Comparison of ENCODE assay signal across 13 cellular contexts in the genomic region with DNA sequence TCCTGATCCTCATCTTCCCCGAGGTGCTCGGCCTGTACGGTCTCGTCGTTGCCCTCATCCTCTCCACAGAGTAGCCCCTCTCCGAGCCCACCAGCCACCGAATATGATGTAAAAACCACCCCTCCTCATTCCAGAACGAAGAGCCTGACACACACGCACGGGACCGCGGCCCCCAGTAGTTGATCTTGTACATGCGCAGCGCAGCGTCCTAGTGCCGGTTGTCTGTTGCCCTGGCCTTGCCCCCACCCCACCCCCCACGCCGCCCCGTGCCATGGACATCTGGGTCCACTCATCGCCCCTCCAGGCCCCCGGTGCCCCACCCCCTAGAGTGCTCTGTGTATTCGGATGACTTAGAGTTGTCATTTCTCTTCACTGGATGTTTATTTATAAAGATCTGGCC. TPM values are rescaled to one million over a fixed set of nuclear protein-coding genes. Genes with fewer than 3 reads are reported as not detected.
A peak's percentile ranks its signal among the peaks of the same experiment; 100 is the strongest.
DNase-seq lines count a peak whose midpoint lies in the region; ATAC-seq and TF ChIP-seq lines count a peak whose summit lies in the region.
"Had no signal": no experiment of that assay in that cellular context is flagged by ENCODE, and none has a peak within 500 bp of the region (broad histone marks: within the 10 kb centered on the region; RNA-seq: fewer than 3 reads in every experiment).

No MANE protein-coding gene starts in this region.

- peak overlapping the region; percentile 26 for H3K27ac ChIP-seq in cingulate gyrus (ENCODE audit: low read depth, low read length)
- peak overlapping the region; percentile 90 for H3K27ac ChIP-seq in muscle layer of colon (ENCODE audit: low read depth, low read length)
- peak overlapping the region; percentile 82 for H3K27ac ChIP-seq in upper lobe of right lung
- no peak overlapping the region for H3K27ac ChIP-seq in SJCRH30

- H3K4me1 ChIP-seq in muscle layer of colon (ENCODE audit: insufficient read depth, low read length): peaks cover 16% of the 10 kb centered on the region
- peaks cover 8% of the 10 kb centered on the region for H3K4me1 ChIP-seq in upper lobe of right lung
- peaks cover 6% of the 10 kb centered on the region for H3K4me1 ChIP-seq in SJCRH30
- H3K4me1 ChIP-seq: BE2C had no signal

- H3K4me3 ChIP-seq in muscle layer of colon (ENCODE audit: low read depth in 1 of 2, low read length in 2 of 2): peak overlapping the region in 1 of 2 donors; percentile 85
- H3K4me3 ChIP-seq in upper lobe of right lung: peak overlapping the region; percentile 61
- no peak overlapping the region for H3K4me3 ChIP-seq in SJCRH30

- peak; percentile 42 for DNase-seq in activated effector memory CD4-positive, alpha-beta T cell treated with anti-CD3 and anti-CD28 coated beads, Interleukin-2, amount 50 U/mL, for 16 hours
- no peak for DNase-seq in activated effector memory CD4-positive, alpha-beta T cell treated with Interleukin-2 at 50 U/mL for 16 hours
- DNase-seq in upper lobe of right lung (peak; percentile 64), SJCRH30 (no peak), anterior cingulate cortex (lab: John Stamatoyannopoulos, UW) (no peak), kidney tubule cell (ENCODE audit: low spot score) (no peak)
- DNase-seq: activated CD4-positive, CD25-positive, alpha-beta regulatory T cell; BE2C; cortex of kidney; NCI-H1417 treated with DMSO at 0.1 percent for 48 hours; OCI-M1 had no signal

- peak overlapping the region; percentile 83 for H3K9ac ChIP-seq in muscle layer of colon (ENCODE audit: low read length)

- H3K27me3 ChIP-seq in muscle layer of colon (ENCODE audit: control insufficient read depth in 1 of 2, insufficient read depth in 2 of 2, low read length in 2 of 2) (no peaks in the 10 kb centered on the region), upper lobe of right lung (no peaks in the 10 kb centered on the region), SJCRH30 (no peaks in the 10 kb centered on the region)
- H3K27me3 ChIP-seq: BE2C had no signal

- no peak for ATAC-seq in upper lobe of right lung

- H3K9me3 ChIP-seq in muscle layer of colon (ENCODE audit: low read length): no peaks in the 10 kb centered on the region
- no peaks in the 10 kb centered on the region for H3K9me3 ChIP-seq in upper lobe of right lung
- no peaks in the 10 kb centered on the region for H3K9me3 ChIP-seq in SJCRH30 (replicated peaks)
- H3K9me3 ChIP-seq: BE2C had no signal

- TF ChIP-seq CTCF in upper lobe of right lung (IDR thresholded peaks at IDR 0.05): no peak

- H3K36me3 ChIP-seq in muscle layer of colon (ENCODE audit: insufficient read depth, low read length) (peaks cover 1% of the 10 kb centered on the region), upper lobe of right lung (no peaks in the 10 kb centered on the region), SJCRH30 (no peaks in the 10 kb centered on the region)
- H3K36me3 ChIP-seq: BE2C had no signal

- intact Hi-C loops in upper lobe of right lung (cut with DNase I): loop anchor here (10.0 kb wide), 1 partner anchor 53 kb away; no protein-coding TSS in a partner anchor

RNA-seq across cellular contexts. Expression of gene PRPH2, which starts 5.2 kb away (rescaled TPM):
- 1.2 TPM for total RNA-seq in upper lobe of right lung
- 1.9 and 2.1 TPM in 2 replicates for total RNA-seq in SJCRH30 (2014; rRNA removed; shearing (Covaris generic))

RNA-seq across cellular contexts. Expression of gene TBCC, which starts 18.3 kb away (rescaled TPM):
- total RNA-seq in upper lobe of right lung: 17.8 TPM
- 34.1 and 38.0 TPM in 2 replicates for total RNA-seq in SJCRH30 (2014; rRNA removed; shearing (Covaris generic))

RNA-seq across cellular contexts. Expression of gene BICRAL, which starts 54.2 kb away (rescaled TPM):
- total RNA-seq in upper lobe of right lung: 21.0 TPM
- 4.4 and 4.8 TPM in 2 replicates for total RNA-seq in SJCRH30 (2014; rRNA removed; shearing (Covaris generic))

Comparison
In these comparisons a context has a peak if more than half of its experiments do, and no peak if none do; other contexts are left out.
1. DNase-seq: peak in activated effector memory CD4-positive, alpha-beta T cell treated with anti-CD3 and anti-CD28 coated beads, Interleukin-2, amount 50 U/mL, for 16 hours (single experiment) and upper lobe of right lung (single experiment); none in activated effector memory CD4-positive, alpha-beta T cell treated with Interleukin-2 at 50 U/mL for 16 hours (single experiment), SJCRH30 (0 of 2), anterior cingulate cortex (0 of 58) and kidney tubule cell (single experiment).